ENCODE assay signal across 8 cellular contexts in genomic region chr13:96091164-96091931, GRCh38. TPM values are rescaled to one million over a fixed set of nuclear protein-coding genes. Genes with fewer than 3 reads are reported as not detected.
DNase-seq lines count a peak whose midpoint lies in the region; ATAC-seq and TF ChIP-seq lines count a peak whose summit lies in the region.

No MANE protein-coding gene starts in this region.

- intact Hi-C loops in CD14-positive monocyte (cut with micrococcal nuclease), result no loop called here
- intact Hi-C loops in naive thymus-derived CD4-positive, alpha-beta T cell (cut with micrococcal nuclease), result no loop called here

- no peak overlapping the region for H3K9ac ChIP-seq in HUES6 (ENCODE audit: low read length)
- peak overlapping the region; percentile 82 for H3K9ac ChIP-seq in endocrine pancreas (ENCODE audit: control insufficient read depth, insufficient read depth, low read length)

- peak overlapping the region; percentile 68 for H3K4me3 ChIP-seq in HUES6 (ENCODE audit: low read depth, low read length)
- peak overlapping the region; percentile 81 for H3K4me3 ChIP-seq in endocrine pancreas (ENCODE audit: control insufficient read depth, insufficient read depth, low read length)
- H3K4me3 ChIP-seq in naive thymus-derived CD4-positive, alpha-beta T cell (ENCODE audit: low read length), result no peak overlapping the region

- TF ChIP-seq CTCF in CD14-positive monocyte (IDR thresholded peaks at IDR 0.05) (no peak), nephron progenitor cell (IDR thresholded peaks at IDR 0.05) (no peak)

- POLR2A ChIA-PET in naive thymus-derived CD4-positive, alpha-beta T cell (lab: Charles Lee), result no interaction called here

- H3K36me3 Mint-ChIP-seq in CD14-positive monocyte (no peaks in the 10 kb centered on the region), nephron progenitor cell (ENCODE audit: low read depth) (no peaks in the 10 kb centered on the region)
- peaks cover 0 to 3% (median 0%) of the 10 kb centered on the region in 5 donors for H3K36me3 Mint-ChIP-seq in naive thymus-derived CD4-positive, alpha-beta T cell

- H3K27me3 ChIP-seq in HUES6 (ENCODE audit: control insufficient read depth, insufficient read depth, low read length) (peaks cover 85% of the 10 kb centered on the region), endocrine pancreas (ENCODE audit: control insufficient read depth, insufficient read depth, low read length) (no peaks in the 10 kb centered on the region)
- H3K27me3 ChIP-seq in naive thymus-derived CD4-positive, alpha-beta T cell (ENCODE audit: control insufficient read depth in 2 of 2, insufficient read depth in 2 of 2, low read length in 2 of 2), result peaks cover 0 to 10% of the 10 kb centered on the region in 2 donors

- H3K9me3 Mint-ChIP-seq in CD14-positive monocyte (peaks cover 0 to 15% (median 8%) of the 10 kb centered on the region in 7 donors), nephron progenitor cell (no peaks in the 10 kb centered on the region)
- peaks cover 0 to 16% (median 2%) of the 10 kb centered on the region in 11 donors for H3K9me3 Mint-ChIP-seq in naive thymus-derived CD4-positive, alpha-beta T cell

- DNase-seq in CD14-positive monocyte (ENCODE audit: low spot score) (peak; percentile 38), nephron progenitor cell (peak; percentile 31), OCI-M1 (lab: John Stamatoyannopoulos, UW) (no peak)
- no peak for DNase-seq in naive thymus-derived CD4-positive, alpha-beta T cell

- no peaks in the 10 kb centered on the region for H3K36me3 ChIP-seq in HUES6 (ENCODE audit: control insufficient read depth, insufficient read depth, low read length)
- no peaks in the 10 kb centered on the region for H3K36me3 ChIP-seq in endocrine pancreas (ENCODE audit: control insufficient read depth, insufficient read depth, low read length)
- H3K36me3 ChIP-seq in naive thymus-derived CD4-positive, alpha-beta T cell (ENCODE audit: control insufficient read depth in 2 of 3, insufficient read depth in 3 of 3, low read length in 3 of 3), result no peaks in the 10 kb centered on the region

- H3K4me3 Mint-ChIP-seq in CD14-positive monocyte (peak overlapping the region; percentile 54 to 86), nephron progenitor cell (peak overlapping the region; percentile 77)
- peak overlapping the region in 3 of 10 donors; percentile 4 to 66 (median 36) for H3K4me3 Mint-ChIP-seq in naive thymus-derived CD4-positive, alpha-beta T cell

- no peak overlapping the region for H3K27ac ChIP-seq in HUES6 (ENCODE audit: low read depth, low read length)
- H3K27ac ChIP-seq in naive thymus-derived CD4-positive, alpha-beta T cell (ENCODE audit: low read depth, low read length), result no peak overlapping the region

- H3K27me3 Mint-ChIP-seq in CD14-positive monocyte (ENCODE audit: low read depth in 3 of 3) (peaks cover 65 to 84% (median 67%) of the 10 kb centered on the region in 3 donors), nephron progenitor cell (ENCODE audit: low read depth, poor library complexity) (peaks cover 94% of the 10 kb centered on the region)
- peaks cover 53 to 68% (median 55%) of the 10 kb centered on the region in 5 donors for H3K27me3 Mint-ChIP-seq in naive thymus-derived CD4-positive, alpha-beta T cell

- CTCF ChIA-PET in naive thymus-derived CD4-positive, alpha-beta T cell (lab: Charles Lee), result no interaction called here

- ATAC-seq in naive thymus-derived CD4-positive, alpha-beta T cell, result no peak
- ATAC-seq in HG03432 (IDR thresholded peaks at IDR 0.05; ENCODE audit: unreplicated experiment), result no peak
- ATAC-seq in GM21825 (IDR thresholded peaks at IDR 0.05; ENCODE audit: unreplicated experiment), result no peak

- H3K9me3 ChIP-seq in HUES6 (ENCODE audit: control insufficient read depth, insufficient read depth, low read depth, low read length), result no peaks in the 10 kb centered on the region
- no peaks in the 10 kb centered on the region for H3K9me3 ChIP-seq in endocrine pancreas (ENCODE audit: control insufficient read depth, low read length)
- no peaks in the 10 kb centered on the region for H3K9me3 ChIP-seq in naive thymus-derived CD4-positive, alpha-beta T cell (ENCODE audit: control insufficient read depth in 2 of 3, low read length in 3 of 3)

- H3K4me1 Mint-ChIP-seq in CD14-positive monocyte (peaks cover 5% of the 10 kb centered on the region), nephron progenitor cell (peaks cover 6% of the 10 kb centered on the region)
- H3K4me1 Mint-ChIP-seq in naive thymus-derived CD4-positive, alpha-beta T cell, result peaks cover 0 to 21% (median 3%) of the 10 kb centered on the region in 7 donors

- H3K27ac Mint-ChIP-seq in CD14-positive monocyte (no peak overlapping the region), nephron progenitor cell (no peak overlapping the region)
- no peak overlapping the region for H3K27ac Mint-ChIP-seq in naive thymus-derived CD4-positive, alpha-beta T cell

- peaks cover 4% of the 10 kb centered on the region; the same call in 1 of the 2 replicates for H3K4me1 ChIP-seq in HUES6 (ENCODE audit: control insufficient read depth, insufficient read depth, low read length)
- H3K4me1 ChIP-seq in endocrine pancreas (ENCODE audit: control insufficient read depth, insufficient read depth, low read length), result peaks cover 18% of the 10 kb centered on the region
- no peaks in the 10 kb centered on the region for H3K4me1 ChIP-seq in naive thymus-derived CD4-positive, alpha-beta T cell (ENCODE audit: control insufficient read depth in 2 of 2, insufficient read depth in 2 of 2, low read length in 2 of 2)

RNA-seq across cellular contexts. Expression of gene HS6ST3, which starts 1.4 kb away (rescaled TPM):
- not detected for polyA plus RNA-seq in CD14-positive monocyte
- not detected for total RNA-seq in naive thymus-derived CD4-positive, alpha-beta T cell
- not detected for polyA plus RNA-seq in naive thymus-derived CD4-positive, alpha-beta T cell

RNA-seq across cellular contexts. Expression of gene UGGT2, which starts 38.1 kb away (rescaled TPM):
- 1 to 10 TPM; 4.0 to 6.3 TPM for polyA plus RNA-seq in CD14-positive monocyte
- total RNA-seq in naive thymus-derived CD4-positive, alpha-beta T cell, result 1 to 10 TPM in 1 of 5 experiments, under 1 TPM in 3, not detected in 1; 0.22 to 6.5 (median 0.51) TPM
- polyA plus RNA-seq in naive thymus-derived CD4-positive, alpha-beta T cell, result not detected

Comparison
In these comparisons a context has a peak if more than half of its experiments do, and no peak if none do; other contexts are left out.
1. DNase-seq: peak in CD14-positive monocyte (single experiment) and nephron progenitor cell (single experiment); none in OCI-M1 (single experiment) and naive thymus-derived CD4-positive, alpha-beta T cell (0 of 9).
2. RNA of gene UGGT2, which starts 38.1 kb away (polyA plus RNA-seq): 4.0 to 6.3 TPM in CD14-positive monocyte; not detected in naive thymus-derived CD4-positive, alpha-beta T cell; every median in the first group is over 4 times any median in the second.